1 cellular context compared by ENCODE assay signal in the genomic region with DNA sequence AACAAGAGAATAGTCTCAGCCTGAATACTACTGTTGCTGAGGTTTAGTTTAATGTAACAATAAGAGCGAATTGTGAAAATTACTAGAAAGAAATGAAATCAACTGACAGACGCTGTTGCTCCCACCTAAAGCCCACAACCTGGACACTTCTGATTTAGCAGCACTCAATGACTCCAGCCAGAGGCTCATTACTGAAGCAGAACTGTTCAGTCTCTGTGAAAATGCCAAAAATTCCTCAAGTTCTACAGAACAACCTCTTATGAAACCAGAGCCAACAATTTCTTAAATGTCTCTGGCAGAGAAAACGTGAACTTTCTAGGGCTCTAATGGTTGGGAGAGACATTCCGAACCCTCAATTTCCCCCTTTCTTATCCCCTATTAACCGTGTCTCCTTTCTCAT.
TF ChIP-seq lines count a peak whose summit lies in the region.

No MANE protein-coding gene starts in this region.

TF ChIP-seq in WTC11, 78 proteins besides CTCF, POLR2A, EP300 and RAD21 (continued from another document):
- TF ChIP-seq ARID4B (CRISPR knock-in tag; IDR thresholded peaks at IDR 0.05; ENCODE audit: borderline replicate concordance) (no peak), JUN (CRISPR knock-in tag; IDR thresholded peaks at IDR 0.05) (no peak), ZNF671 (CRISPR knock-in tag; IDR thresholded peaks at IDR 0.05) (no peak), USF1 (CRISPR knock-in tag; IDR thresholded peaks at IDR 0.05) (no peak)
- TF ChIP-seq, protein P1, sequence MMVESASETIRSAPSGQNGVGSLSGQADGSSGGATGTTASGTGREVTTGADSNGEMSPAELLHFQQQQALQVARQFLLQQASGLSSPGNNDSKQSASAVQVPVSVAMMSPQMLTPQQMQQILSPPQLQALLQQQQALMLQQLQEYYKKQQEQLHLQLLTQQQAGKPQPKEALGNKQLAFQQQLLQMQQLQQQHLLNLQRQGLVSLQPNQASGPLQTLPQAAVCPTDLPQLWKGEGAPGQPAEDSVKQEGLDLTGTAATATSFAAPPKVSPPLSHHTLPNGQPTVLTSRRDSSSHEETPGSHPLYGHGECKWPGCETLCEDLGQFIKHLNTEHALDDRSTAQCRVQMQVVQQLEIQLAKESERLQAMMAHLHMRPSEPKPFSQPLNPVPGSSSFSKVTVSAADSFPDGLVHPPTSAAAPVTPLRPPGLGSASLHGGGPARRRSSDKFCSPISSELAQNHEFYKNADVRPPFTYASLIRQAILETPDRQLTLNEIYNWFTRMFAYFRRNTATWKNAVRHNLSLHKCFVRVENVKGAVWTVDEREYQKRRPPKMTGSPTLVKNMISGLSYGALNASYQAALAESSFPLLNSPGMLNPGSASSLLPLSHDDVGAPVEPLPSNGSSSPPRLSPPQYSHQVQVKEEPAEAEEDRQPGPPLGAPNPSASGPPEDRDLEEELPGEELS (CRISPR knock-in tag; IDR thresholded peaks at IDR 0.05), result no peak
